ENCODE assay signal across 11 cellular contexts in genomic region chr16:2235695-2236361, GRCh38. TPM values are rescaled to one million over a fixed set of nuclear protein-coding genes. Genes with fewer than 3 reads are reported as not detected.
A peak's percentile ranks its signal among the peaks of the same experiment; 100 is the strongest.
DNase-seq lines count a peak whose midpoint lies in the region; ATAC-seq and TF ChIP-seq lines count a peak whose summit lies in the region.
"Had no signal": no experiment of that assay in that cellular context is flagged by ENCODE, and none has a peak within 500 bp of the region (broad histone marks: within the 10 kb centered on the region; RNA-seq: fewer than 3 reads in every experiment).

No MANE protein-coding gene starts in this region.

- no peak for TF ChIP-seq CTCF in coronary artery (IDR thresholded peaks at IDR 0.05)
- TF ChIP-seq CTCF in suprapubic skin (IDR thresholded peaks at IDR 0.05) = no peak

- 65% methylated on average over 5 of the region's 19 CpGs for WGBS in suprapubic skin

- H3K9me3 ChIP-seq in suprapubic skin = no peaks in the 10 kb centered on the region
- H3K9me3 ChIP-seq: SJCRH30 had no signal

- peak; percentile 32 for DNase-seq in left ventricle myocardium superior
- no peak for DNase-seq in left cardiac atrium
- DNase-seq in coronary artery (ENCODE audit: low spot score) = no peak
- peak in 1 of 2 donors; percentile 63 for DNase-seq in suprapubic skin (ENCODE audit: low spot score in 2 of 2)
- DNase-seq in glomerular visceral epithelial cell (ENCODE audit: extremely low spot score) = no peak
- DNase-seq: naive B cell; SJCRH30; stimulated activated CD4-positive, alpha-beta T cell treated with anti-CD3 and anti-CD28 coated beads, Interleukin-4, amount 100 ng/mL, for 4 hours; stimulated activated naive CD4-positive, alpha-beta T cell treated with Interleukin-2 at 50 U/mL for 16 hours had no signal

- no peak for TF ChIP-seq EP300 in suprapubic skin (IDR thresholded peaks at IDR 0.05)

- peaks cover 56% of the 10 kb centered on the region for H3K36me3 ChIP-seq in suprapubic skin

- intact Hi-C loops in left ventricle myocardium superior (cut with micrococcal nuclease) (no loop called here), left cardiac atrium (cut with DNase I) (no loop called here)

- ATAC-seq in left ventricle myocardium superior = no peak
- no peak for ATAC-seq in left cardiac atrium
- no peak for ATAC-seq in HG02981 (IDR thresholded peaks at IDR 0.05; ENCODE audit: unreplicated experiment)

- H3K27ac ChIP-seq in coronary artery (no peak overlapping the region), suprapubic skin (peak overlapping the region; percentile 47)
- H3K27ac ChIP-seq: KMS-11, SJCRH30 had no signal

- TF ChIP-seq POLR2A in suprapubic skin (IDR thresholded peaks at IDR 0.05) = no peak

- peaks cover 19% of the 10 kb centered on the region for H3K27me3 ChIP-seq in suprapubic skin
- H3K27me3 ChIP-seq: SJCRH30 had no signal

- H3K4me1 ChIP-seq in suprapubic skin = peaks cover 38% of the 10 kb centered on the region

- H3K4me3 ChIP-seq in coronary artery (peak overlapping the region; percentile 62), suprapubic skin (peak overlapping the region; percentile 46)
- H3K4me3 ChIP-seq: SJCRH30 had no signal

RNA-seq across cellular contexts. Expression of gene DNASE1L2, which starts 0.4 kb away (rescaled TPM):
- total RNA-seq in left ventricle myocardium superior (0.47 TPM), left cardiac atrium (under 1 TPM; 0.29 to 0.65 TPM), suprapubic skin (10 to 100 TPM; 17.0 to 72.6 (median 42.8) TPM)

RNA-seq across cellular contexts. Expression of gene E4F1, which starts 12.4 kb away (rescaled TPM):
- total RNA-seq in left ventricle myocardium superior (14.2 TPM), left cardiac atrium (10 to 100 TPM; 11.9 to 15.0 TPM), suprapubic skin (10 to 100 TPM; 42.1 to 79.3 (median 54.2) TPM)

RNA-seq across cellular contexts. Expression of gene ECI1, which starts 15.6 kb away (rescaled TPM):
- 225 TPM for total RNA-seq in left ventricle myocardium superior
- 100 to 1,000 TPM; 124 to 128 TPM for total RNA-seq in left cardiac atrium
- total RNA-seq in suprapubic skin = 10 to 100 TPM; 28.4 to 65.3 (median 47.2) TPM

RNA-seq across cellular contexts. Expression of gene PGP, which starts 21.2 kb away (rescaled TPM):
- total RNA-seq in left ventricle myocardium superior (42.4 TPM), left cardiac atrium (10 to 100 TPM; 21.1 to 24.6 TPM), suprapubic skin (1 to 10 TPM; 6.8 to 9.5 (median 7.6) TPM)

RNA-seq across cellular contexts. Expression of gene BRICD5, which starts 25.2 kb away (rescaled TPM):
- 10.0 TPM for total RNA-seq in left ventricle myocardium superior
- 1 to 10 TPM; 5.7 to 5.9 TPM for total RNA-seq in left cardiac atrium
- 1 to 10 TPM; 2.2 to 10.0 (median 3.2) TPM for total RNA-seq in suprapubic skin

Comparison
In these comparisons a context has a peak if more than half of its experiments do, and no peak if none do; other contexts are left out.
1. RNA of gene DNASE1L2, which starts 0.4 kb away (total RNA-seq): 17.0 to 72.6 TPM in suprapubic skin; 0.29 to 0.65 TPM in left cardiac atrium and 0.47 TPM in left ventricle myocardium superior (single experiment); every median in the first group is over 10 times any median in the second.